Comparison of ENCODE assay signal across 18 cellular contexts in the genomic region with DNA sequence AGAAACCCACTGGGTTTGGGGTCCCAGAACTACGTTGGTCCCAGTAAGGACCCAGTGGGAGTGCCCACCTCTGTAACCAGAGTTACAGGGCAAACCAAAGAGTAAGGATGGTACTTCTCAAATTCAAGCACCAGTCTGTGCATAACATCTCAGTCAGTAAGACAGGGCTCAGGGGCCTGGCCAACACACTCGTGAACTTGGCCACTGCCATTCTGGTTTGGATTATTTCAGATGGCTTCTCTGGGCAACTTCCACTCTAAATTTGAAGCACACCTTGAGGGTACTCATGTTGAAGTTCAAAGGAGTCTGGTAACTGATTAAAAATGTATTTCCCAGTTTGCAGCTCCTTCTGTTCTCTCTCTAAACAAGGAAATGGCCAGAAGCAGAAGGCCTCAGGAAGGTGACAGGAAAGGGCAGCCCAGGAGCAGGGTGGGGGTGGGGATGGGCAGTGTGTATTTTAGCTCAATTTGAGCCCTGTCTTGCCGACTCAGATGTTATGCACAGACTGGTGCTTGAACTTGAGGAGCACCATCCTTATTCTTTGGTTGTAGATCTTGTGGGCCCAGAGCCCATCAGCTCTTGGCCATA.
A peak's percentile ranks its signal among the peaks of the same experiment; 100 is the strongest.
DNase-seq lines count a peak whose midpoint lies in the region; ATAC-seq and TF ChIP-seq lines count a peak whose summit lies in the region.
"Had no signal": no experiment of that assay in that cellular context is flagged by ENCODE, and none has a peak within 500 bp of the region (broad histone marks: within the 10 kb centered on the region; RNA-seq: fewer than 3 reads in every experiment).

No MANE protein-coding gene starts in this region.

- no peak overlapping the region for H3K4ac ChIP-seq in neuronal stem cell (ENCODE audit: low read length)

- WGBS in neuronal stem cell (ENCODE audit: extremely low coverage in 2 of 2, insufficient read length in 2 of 2, insufficient replicate concordance in 1 of 2), 2 donors = no CpG with 5 or more reads among the region's 3 CpGs
- WGBS in testis, 2 donors = 84 to 95% methylated on average over 3 of the region's 3 CpGs

- no peak for TF ChIP-seq POLR2A in testis (IDR thresholded peaks at IDR 0.05)

- H4K91ac ChIP-seq in neuronal stem cell (ENCODE audit: low read depth, low read length, poor library complexity) = no peak overlapping the region

- H2BK5ac ChIP-seq in neuronal stem cell (ENCODE audit: low read length) = no peak overlapping the region

- ATAC-seq in lower lobe of right lung (peak; percentile 87 to 90), GM19395 (IDR thresholded peaks at IDR 0.05; ENCODE audit: unreplicated experiment) (no peak), GM19463 (IDR thresholded peaks at IDR 0.05; ENCODE audit: unreplicated experiment) (no peak)
- ATAC-seq: A549; CD8-positive, alpha-beta T cell had no signal

- H3K9ac ChIP-seq in neuronal stem cell (ENCODE audit: low read depth, low read length, poor library complexity) = no peak overlapping the region
- H3K9ac ChIP-seq: BLaER1 treated with 17β-estradiol and CSF1 and Interleukin-3, amounts not matched to agents 10 nM and 100 nM had no signal

- H3K4me1 ChIP-seq in lower lobe of right lung (peaks cover 8% of the 10 kb centered on the region), neuronal stem cell (ENCODE audit: control insufficient read depth in 2 of 2, insufficient read depth in 1 of 2, low read depth in 1 of 2, low read length in 2 of 2) (peaks cover 21 to 28% of the 10 kb centered on the region in 2 donors), testis (no peaks in the 10 kb centered on the region)
- H3K4me1 ChIP-seq: A549; BLaER1 treated with 17β-estradiol and CSF1 and Interleukin-3, amounts not matched to agents 10 nM and 100 nM; Caco-2 had no signal

- H3K23ac ChIP-seq in neuronal stem cell (ENCODE audit: low read depth, low read length, poor library complexity) = no peak overlapping the region

- no peak for TF ChIP-seq CTCF in lower lobe of right lung (IDR thresholded peaks at IDR 0.05)
- TF ChIP-seq CTCF in testis (IDR thresholded peaks at IDR 0.05) = no peak

- no peak overlapping the region for H3K4me2 ChIP-seq in neuronal stem cell (ENCODE audit: insufficient read depth, low read length, poor library complexity, severe bottlenecking)
- H3K4me2 ChIP-seq: A549; BLaER1 treated with 17β-estradiol and CSF1 and Interleukin-3, amounts not matched to agents 10 nM and 100 nM had no signal

- H2AFZ ChIP-seq in neuronal stem cell (ENCODE audit: low read length) = no peak overlapping the region

- H3K14ac ChIP-seq in neuronal stem cell (ENCODE audit: low read length) = no peak overlapping the region

- peak; percentile 13 for DNase-seq in DMS53 (lab: John Stamatoyannopoulos, UW)
- no peak for DNase-seq in DMS53 treated with DMSO at 0.1 percent for 48 hours (lab: John Stamatoyannopoulos, UW; ENCODE audit: unreplicated experiment)
- DNase-seq in lower lobe of right lung = no peak
- DNase-seq in neuronal stem cell (ENCODE audit: low spot score) = no peak
- no peak for DNase-seq in testis
- DNase-seq: AML-193; Caco-2; Calu3; CD4-positive, alpha-beta T cell; DMS79 treated with DMSO at 0.1 percent for 48 hours; GF-D8 had no signal

- H2BK120ac ChIP-seq in neuronal stem cell (ENCODE audit: low read depth, low read length) = no peak overlapping the region

- intact Hi-C loops in lower lobe of right lung (cut with DNase I) (no loop called here), testis (cut with DNase I; ENCODE audit: low total_unique reads) (no loop called here)

- no peak overlapping the region for H2BK15ac ChIP-seq in neuronal stem cell (ENCODE audit: low read length)

- no peaks in the 10 kb centered on the region for H3K79me1 ChIP-seq in neuronal stem cell (ENCODE audit: low read depth, low read length)

- no peak overlapping the region for H2BK12ac ChIP-seq in neuronal stem cell (ENCODE audit: low read length)

- H3K36me3 ChIP-seq in lower lobe of right lung (no peaks in the 10 kb centered on the region), neuronal stem cell (replicated peaks in 1 of 2; ENCODE audit: control insufficient read depth in 2 of 2, insufficient read depth in 2 of 2, low read length in 2 of 2) (no peaks in the 10 kb centered on the region), testis (ENCODE audit: low read depth, missing control alignments) (no peaks in the 10 kb centered on the region)
- H3K36me3 ChIP-seq: BLaER1 treated with 17β-estradiol and CSF1 and Interleukin-3, amounts not matched to agents 10 nM and 100 nM had no signal

- H3K27ac ChIP-seq in lower lobe of right lung (no peak overlapping the region), neuronal stem cell (replicated peaks; ENCODE audit: low read length) (no peak overlapping the region), testis (no peak overlapping the region)
- H3K27ac ChIP-seq: 22Rv1; A549; BLaER1 treated with 17β-estradiol and CSF1 and Interleukin-3, amounts not matched to agents 10 nM and 100 nM; C4-2B had no signal

- peak overlapping the region; percentile 32 for H3K18ac ChIP-seq in neuronal stem cell (ENCODE audit: low read length)

- H4K8ac ChIP-seq in neuronal stem cell (ENCODE audit: low read depth, low read length) = no peak overlapping the region

- H3K27me3 ChIP-seq in lower lobe of right lung (ENCODE audit: low read depth) (no peaks in the 10 kb centered on the region), neuronal stem cell (ENCODE audit: control insufficient read depth in 3 of 3, insufficient read depth in 3 of 3, low read depth in 1 of 3, low read length in 3 of 3) (no peaks in the 10 kb centered on the region), testis (no peaks in the 10 kb centered on the region)
- H3K27me3 ChIP-seq: BLaER1 treated with 17β-estradiol and CSF1 and Interleukin-3, amounts not matched to agents 10 nM and 100 nM had no signal

- H3K9me3 ChIP-seq in lower lobe of right lung = no peaks in the 10 kb centered on the region
- H3K9me3 ChIP-seq in neuronal stem cell (replicated peaks in 1 of 2; ENCODE audit: control insufficient read depth in 2 of 2, insufficient read depth in 1 of 2, low read depth in 1 of 2, low read length in 2 of 2) = no peaks in the 10 kb centered on the region
- H3K9me3 ChIP-seq in testis = no peaks in the 10 kb centered on the region
- H3K9me3 ChIP-seq: A549; BLaER1 treated with 17β-estradiol and CSF1 and Interleukin-3, amounts not matched to agents 10 nM and 100 nM; Caco-2 had no signal

- H3K4me3 ChIP-seq in lower lobe of right lung (no peak overlapping the region), neuronal stem cell (ENCODE audit: low read length in 2 of 2) (no peak overlapping the region), testis (no peak overlapping the region)
- H3K4me3 ChIP-seq: A549; BLaER1 treated with 17β-estradiol and CSF1 and Interleukin-3, amounts not matched to agents 10 nM and 100 nM had no signal

- peak overlapping the region; percentile 72 for H2AK5ac ChIP-seq in neuronal stem cell (ENCODE audit: low read depth, low read length)

Comparison
In these comparisons a context has a peak if more than half of its experiments do, and no peak if none do; other contexts are left out.
1. ATAC-seq: peak in lower lobe of right lung (2 of 2); none in GM19395 (single experiment) and GM19463 (single experiment).